Comparison of ENCODE assay signal across 10 cellular contexts in the genomic region with DNA sequence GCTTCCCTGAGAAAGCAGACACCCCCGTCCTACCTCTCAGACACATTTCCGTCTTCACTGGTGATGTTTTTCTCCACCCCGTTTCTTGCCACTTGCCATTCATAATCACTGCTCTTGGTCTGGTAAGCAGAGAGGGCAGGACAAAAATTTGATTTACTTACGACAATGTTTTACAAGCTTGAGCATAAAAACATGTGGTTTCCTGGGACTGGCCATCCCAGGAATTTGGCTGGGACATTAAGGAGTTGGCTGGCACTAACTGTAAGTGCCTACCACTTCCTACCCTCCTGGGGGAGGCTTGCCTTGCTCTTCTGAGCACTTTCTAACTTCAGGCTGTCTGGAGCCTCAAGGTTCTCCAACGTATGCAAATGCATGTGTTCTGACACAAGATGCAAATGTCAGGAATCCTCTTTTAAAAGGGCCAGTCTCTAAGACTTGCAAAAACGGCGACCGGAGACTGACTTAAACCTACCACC. TPM values are rescaled to one million over a fixed set of nuclear protein-coding genes. Genes with fewer than 3 reads are reported as not detected.
DNase-seq lines count a peak whose midpoint lies in the region; ATAC-seq and TF ChIP-seq lines count a peak whose summit lies in the region.
"Had no signal": no experiment of that assay in that cellular context is flagged by ENCODE, and none has a peak within 500 bp of the region (broad histone marks: within the 10 kb centered on the region; RNA-seq: fewer than 3 reads in every experiment).

No MANE protein-coding gene starts in this region.

- no peaks in the 10 kb centered on the region for H3K36me3 ChIP-seq in WERI-Rb-1

- no peaks in the 10 kb centered on the region for H3K9me3 Mint-ChIP-seq in activated CD4-positive, alpha-beta T cell treated with anti-CD3 and anti-CD28 coated beads for 36 hours (ENCODE audit: low read depth)
- no peaks in the 10 kb centered on the region for H3K9me3 Mint-ChIP-seq in activated naive CD8-positive, alpha-beta T cell (ENCODE audit: low read depth)

- no peaks in the 10 kb centered on the region for H3K27me3 ChIP-seq in WERI-Rb-1 (ENCODE audit: insufficient read depth, low read depth, severe bottlenecking)

- peak; percentile 32 for ATAC-seq in activated CD4-positive, alpha-beta T cell treated with anti-CD3 and anti-CD28 coated beads for 36 hours
- peak; percentile 25 for ATAC-seq in HG02852 (IDR thresholded peaks at IDR 0.05; ENCODE audit: unreplicated experiment)
- ATAC-seq in GM18858 (IDR thresholded peaks at IDR 0.05; ENCODE audit: unreplicated experiment): no peak

- H3K4me1 Mint-ChIP-seq in activated CD4-positive, alpha-beta T cell treated with anti-CD3 and anti-CD28 coated beads for 36 hours: peaks cover 27% of the 10 kb centered on the region
- peaks cover 41% of the 10 kb centered on the region for H3K4me1 Mint-ChIP-seq in activated naive CD8-positive, alpha-beta T cell (ENCODE audit: low read depth)

- intact Hi-C loops in activated CD4-positive, alpha-beta T cell treated with anti-CD3 and anti-CD28 coated beads for 36 hours (cut with DNase I, micrococcal nuclease): no loop called here

- peak overlapping the region; percentile 47 for H3K27ac Mint-ChIP-seq in activated CD4-positive, alpha-beta T cell treated with anti-CD3 and anti-CD28 coated beads for 36 hours
- peak overlapping the region; percentile 47 for H3K27ac Mint-ChIP-seq in activated naive CD8-positive, alpha-beta T cell

- peak overlapping the region; percentile 58 for H3K4me3 Mint-ChIP-seq in activated CD4-positive, alpha-beta T cell treated with anti-CD3 and anti-CD28 coated beads for 36 hours
- peak overlapping the region; percentile 69 for H3K4me3 Mint-ChIP-seq in activated naive CD8-positive, alpha-beta T cell

- H3K27me3 Mint-ChIP-seq in activated CD4-positive, alpha-beta T cell treated with anti-CD3 and anti-CD28 coated beads for 36 hours: no peaks in the 10 kb centered on the region
- no peaks in the 10 kb centered on the region for H3K27me3 Mint-ChIP-seq in activated naive CD8-positive, alpha-beta T cell

- peaks cover 5% of the 10 kb centered on the region for H3K9me3 ChIP-seq in WERI-Rb-1 (ENCODE audit: severe bottlenecking)

- no peak overlapping the region for H3K27ac ChIP-seq in WERI-Rb-1

- CTCF ChIA-PET in activated CD4-positive, alpha-beta T cell treated with anti-CD3 and anti-CD28 coated beads for 36 hours (lab: Charles Lee): interaction anchor here (0.7 to 1.2 kb wide), 4 partner anchors 8 to 555 kb away, joined by 3 to 5 read pairs (median 4); a partner anchor contains a TSS

- H3K36me3 Mint-ChIP-seq in activated CD4-positive, alpha-beta T cell treated with anti-CD3 and anti-CD28 coated beads for 36 hours (ENCODE audit: low read depth): no peaks in the 10 kb centered on the region
- H3K36me3 Mint-ChIP-seq in activated naive CD8-positive, alpha-beta T cell: no peaks in the 10 kb centered on the region

- H3K4me3 ChIP-seq in WERI-Rb-1 (ENCODE audit: low read depth, low read length): no peak overlapping the region

- TF ChIP-seq CTCF in WERI-Rb-1 (IDR thresholded peaks at IDR 0.05; ENCODE audit: low read depth, low read length): no peak

- no peak for DNase-seq in activated CD4-positive, alpha-beta T cell treated with anti-CD3 and anti-CD28 coated beads for 36 hours
- DNase-seq in activated CD4-positive, alpha-beta T cell treated with anti-CD3 and anti-CD28 coated beads for 1 hour: no peak
- DNase-seq in renal cortical epithelial cell (ENCODE audit: low read depth): peak; percentile 77
- no peak for DNase-seq in NCI-H2171 (lab: John Stamatoyannopoulos, UW)
- DNase-seq in WERI-Rb-1: no peak
- DNase-seq: 8988T, GOT3 had no signal

- POLR2A ChIA-PET in activated CD4-positive, alpha-beta T cell treated with anti-CD3 and anti-CD28 coated beads for 36 hours (lab: Charles Lee): interaction anchor here (1.2 kb wide), 1 partner anchor 27 kb away, joined by 5 read pairs; no protein-coding TSS in a partner anchor

RNA-seq across cellular contexts. Expression of a gene that starts 24.2 kb away (rescaled TPM):
- total RNA-seq in activated CD4-positive, alpha-beta T cell treated with anti-CD3 and anti-CD28 coated beads for 36 hours: 1 to 10 TPM; 5.0 to 5.3 TPM
- 10.8 and 16.3 TPM in 2 replicates for total RNA-seq in renal cortical epithelial cell
